26 cellular contexts compared by ENCODE assay signal in genomic region chr10:23111679-23112286, GRCh38.
"Had no signal": no experiment of that assay in that cellular context is flagged by ENCODE, and none has a peak within 500 bp of the region (broad histone marks: within the 10 kb centered on the region; RNA-seq: fewer than 3 reads in every experiment).

No MANE protein-coding gene starts in this region.

- H3K27ac ChIP-seq: body of pancreas, gastroesophageal sphincter, ovary, prostate gland, stomach, suprapubic skin, tibial nerve had no signal

- DNase-seq: activated B cell treated with CpG ODN at 0.5 μM for 24 hours; activated CD4-positive, alpha-beta T cell treated with anti-CD3 and anti-CD28 coated beads, Interleukin-2, amount 50 U/mL, for 1 hour; activated CD8-positive, alpha-beta memory T cell treated with anti-CD3 and anti-CD28 coated beads, Interleukin-2, amount 10 ng/mL, durations not matched to agents 7 days and 5 days; activated CD8-positive, alpha-beta T cell treated with anti-CD3 and anti-CD28 coated beads, Interleukin-2, amount 10 ng/mL, durations not matched to agents 7 days and 5 days; activated effector memory CD4-positive, alpha-beta T cell treated with Interleukin-2 at 50 U/mL for 16 hours; activated naive CD4-positive, alpha-beta T cell treated with Interleukin-2 at 50 U/mL for 16 hours; activated T-cell treated with anti-CD3 and anti-CD28 coated beads, Interleukin-2, amount 50 U/mL, for 72 hours; aorta; body of pancreas; dermis blood vessel endothelial cell; effector CD4-positive, alpha-beta T cell; hippocampal formation; left colon; mesenchymal stem cell; ovary; stimulated activated CD4-positive, alpha-beta T cell treated with anti-CD3 and anti-CD28 coated beads, Interleukin-15, amount 100 ng/mL, for 24 hours; stimulated activated CD4-positive, alpha-beta T cell treated with anti-CD3 and anti-CD28 coated beads, Interleukin-2, amount 100 ng/mL, for 24 hours; stimulated activated naive B cell treated with anti-CD40 and anti-IgM and Interleukin-4, amounts not matched to agents 10 μg/mL and 1 μg/mL and 100 μg/mL, for 72 hours; stomach; T-helper 2 cell had no signal

- H3K27ac Mint-ChIP-seq: activated B cell treated with CpG ODN at 0.5 μM for 24 hours; activated CD8-positive, alpha-beta memory T cell treated with anti-CD3 and anti-CD28 coated beads, Interleukin-2, amount 10 ng/mL, durations not matched to agents 7 days and 5 days; activated CD8-positive, alpha-beta T cell treated with anti-CD3 and anti-CD28 coated beads, Interleukin-2, amount 10 ng/mL, durations not matched to agents 7 days and 5 days; activated naive CD8-positive, alpha-beta T cell; activated T-cell treated with anti-CD3 and anti-CD28 coated beads, Interleukin-2, amount 50 U/mL, for 72 hours; natural killer cell treated with Interleukin-12 subunit alpha and Interleukin-12 subunit beta and Interleukin-15 and Interleukin-18, amount 100 ng/mL, for 72 hours; stimulated activated naive B cell treated with anti-CD40 and anti-IgM and Interleukin-4, amounts not matched to agents 10 μg/mL and 1 μg/mL and 100 μg/mL, for 72 hours had no signal

- ATAC-seq: activated CD8-positive, alpha-beta memory T cell treated with anti-CD3 and anti-CD28 coated beads, Interleukin-2, amount 10 ng/mL, durations not matched to agents 7 days and 5 days; activated CD8-positive, alpha-beta T cell treated with anti-CD3 and anti-CD28 coated beads, Interleukin-2, amount 10 ng/mL, durations not matched to agents 7 days and 5 days; activated T-cell treated with anti-CD3 and anti-CD28 coated beads, Interleukin-2, amount 50 U/mL, for 72 hours; body of pancreas; gastroesophageal sphincter; left colon; natural killer cell treated with Interleukin-12 subunit alpha and Interleukin-12 subunit beta and Interleukin-15 and Interleukin-18, amount 100 ng/mL, for 72 hours; stimulated activated naive B cell treated with anti-CD40 and anti-IgM and Interleukin-4, amounts not matched to agents 10 μg/mL and 1 μg/mL and 100 μg/mL, for 72 hours had no signal

- H3K36me3 Mint-ChIP-seq: activated CD8-positive, alpha-beta memory T cell treated with anti-CD3 and anti-CD28 coated beads, Interleukin-2, amount 10 ng/mL, durations not matched to agents 7 days and 5 days had no signal

- H3K27me3 Mint-ChIP-seq: activated B cell treated with CpG ODN at 0.5 μM for 24 hours; activated CD8-positive, alpha-beta memory T cell treated with anti-CD3 and anti-CD28 coated beads, Interleukin-2, amount 10 ng/mL, durations not matched to agents 7 days and 5 days; activated naive CD8-positive, alpha-beta T cell; natural killer cell treated with Interleukin-12 subunit alpha and Interleukin-12 subunit beta and Interleukin-15 and Interleukin-18, amount 100 ng/mL, for 72 hours; stimulated activated naive B cell treated with anti-CD40 and anti-IgM and Interleukin-4, amounts not matched to agents 10 μg/mL and 1 μg/mL and 100 μg/mL, for 72 hours had no signal

- H3K4me3 Mint-ChIP-seq: activated B cell treated with CpG ODN at 0.5 μM for 24 hours; activated CD8-positive, alpha-beta memory T cell treated with anti-CD3 and anti-CD28 coated beads, Interleukin-2, amount 10 ng/mL, durations not matched to agents 7 days and 5 days; activated CD8-positive, alpha-beta T cell treated with anti-CD3 and anti-CD28 coated beads, Interleukin-2, amount 10 ng/mL, durations not matched to agents 7 days and 5 days; activated naive CD8-positive, alpha-beta T cell; activated T-cell treated with anti-CD3 and anti-CD28 coated beads, Interleukin-2, amount 50 U/mL, for 72 hours; natural killer cell treated with Interleukin-12 subunit alpha and Interleukin-12 subunit beta and Interleukin-15 and Interleukin-18, amount 100 ng/mL, for 72 hours; stimulated activated naive B cell treated with anti-CD40 and anti-IgM and Interleukin-4, amounts not matched to agents 10 μg/mL and 1 μg/mL and 100 μg/mL, for 72 hours had no signal

- H3K9me3 Mint-ChIP-seq: activated B cell treated with CpG ODN at 0.5 μM for 24 hours; activated T-cell treated with anti-CD3 and anti-CD28 coated beads, Interleukin-2, amount 50 U/mL, for 72 hours; natural killer cell treated with Interleukin-12 subunit alpha and Interleukin-12 subunit beta and Interleukin-15 and Interleukin-18, amount 100 ng/mL, for 72 hours; stimulated activated naive B cell treated with anti-CD40 and anti-IgM and Interleukin-4, amounts not matched to agents 10 μg/mL and 1 μg/mL and 100 μg/mL, for 72 hours had no signal

- H3K4me1 Mint-ChIP-seq: activated B cell treated with CpG ODN at 0.5 μM for 24 hours; activated CD8-positive, alpha-beta memory T cell treated with anti-CD3 and anti-CD28 coated beads, Interleukin-2, amount 10 ng/mL, durations not matched to agents 7 days and 5 days; stimulated activated naive B cell treated with anti-CD40 and anti-IgM and Interleukin-4, amounts not matched to agents 10 μg/mL and 1 μg/mL and 100 μg/mL, for 72 hours had no signal
